In genomic region chr2:110099036-110099420, GRCh38 we compare ENCODE assay signal across 18 cellular contexts. TPM values are rescaled to one million over a fixed set of nuclear protein-coding genes. Genes with fewer than 3 reads are reported as not detected.
"Had no signal": no experiment of that assay in that cellular context is flagged by ENCODE, and none has a peak within 500 bp of the region (broad histone marks: within the 10 kb centered on the region; RNA-seq: fewer than 3 reads in every experiment).

No MANE protein-coding gene starts in this region.

- H2AFZ ChIP-seq: hepatocyte had no signal

- H3K4me3 ChIP-seq: dorsolateral prefrontal cortex, gastroesophageal sphincter, hepatocyte, psoas muscle, testis had no signal

- H3K79me2 ChIP-seq: hepatocyte had no signal

- H3K36me3 ChIP-seq: gastroesophageal sphincter had no signal

- H3K4me2 ChIP-seq: hepatocyte had no signal

- FAIRE-seq: endometrium had no signal

- H3K9me3 ChIP-seq: gastroesophageal sphincter, psoas muscle, testis had no signal

- DNase-seq: activated B cell treated with CpG ODN at 0.5 μM for 24 hours; activated CD4-positive, alpha-beta T cell treated with anti-CD3 and anti-CD28 coated beads, Interleukin-2, amount 10 ng/mL, durations not matched to agents 24 days and 14 days; activated naive CD4-positive, alpha-beta T cell treated with anti-CD3 and anti-CD28 coated beads, Interleukin-2, amount 10 ng/mL, durations not matched to agents 7 days and 5 days; dorsolateral prefrontal cortex; mesenchymal stem cell; occipital lobe; psoas muscle; stimulated activated CD4-positive, alpha-beta T cell treated with anti-CD3 and anti-CD28 coated beads, Interleukin-2, amount 100 ng/mL, for 48 hours; stimulated activated CD8-positive, alpha-beta memory T cell treated with anti-CD3 and anti-CD28 coated beads, Interleukin-4, amount 100 ng/mL, for 48 hours; testis had no signal

- H3K4me3 Mint-ChIP-seq: activated B cell treated with CpG ODN at 0.5 μM for 24 hours; activated CD4-positive, alpha-beta T cell treated with anti-CD3 and anti-CD28 coated beads, Interleukin-2, amount 10 ng/mL, durations not matched to agents 24 days and 14 days; activated naive CD4-positive, alpha-beta T cell treated with anti-CD3 and anti-CD28 coated beads, Interleukin-2, amount 10 ng/mL, durations not matched to agents 7 days and 5 days; central memory CD8-positive, alpha-beta T cell; natural killer cell treated with Interleukin-12 subunit alpha and Interleukin-12 subunit beta and Interleukin-15 and Interleukin-18, amount 100 ng/mL, for 72 hours; stimulated activated naive CD8-positive, alpha-beta T cell treated with anti-CD3 and anti-CD28 coated beads, Interleukin-15, Interleukin-2, amounts not matched to agents 100 ng/mL and 50 ng/mL, for 24 hours; T-helper 1 cell treated with Interleukin-12 subunit alpha and Interleukin-12 subunit beta and Interleukin-4 antibody, amounts not matched to agents 30 μg/mL and 1 μg/mL, for 36 hours had no signal

- H3K9me3 Mint-ChIP-seq: activated CD4-positive, alpha-beta T cell treated with anti-CD3 and anti-CD28 coated beads, Interleukin-2, amount 10 ng/mL, durations not matched to agents 24 days and 14 days; activated naive CD4-positive, alpha-beta T cell treated with anti-CD3 and anti-CD28 coated beads, Interleukin-2, amount 10 ng/mL, durations not matched to agents 7 days and 5 days; central memory CD8-positive, alpha-beta T cell; natural killer cell treated with Interleukin-12 subunit alpha and Interleukin-12 subunit beta and Interleukin-15 and Interleukin-18, amount 100 ng/mL, for 72 hours; stimulated activated naive CD8-positive, alpha-beta T cell treated with anti-CD3 and anti-CD28 coated beads, Interleukin-15, Interleukin-2, amounts not matched to agents 100 ng/mL and 50 ng/mL, for 24 hours; T-helper 1 cell treated with Interleukin-12 subunit alpha and Interleukin-12 subunit beta and Interleukin-4 antibody, amounts not matched to agents 30 μg/mL and 1 μg/mL, for 36 hours had no signal

- H3K4me1 ChIP-seq: testis had no signal

- H3K27ac Mint-ChIP-seq: activated B cell treated with CpG ODN at 0.5 μM for 24 hours; activated CD4-positive, alpha-beta T cell treated with anti-CD3 and anti-CD28 coated beads, Interleukin-2, amount 10 ng/mL, durations not matched to agents 24 days and 14 days; activated naive CD4-positive, alpha-beta T cell treated with anti-CD3 and anti-CD28 coated beads, Interleukin-2, amount 10 ng/mL, durations not matched to agents 7 days and 5 days; natural killer cell treated with Interleukin-12 subunit alpha and Interleukin-12 subunit beta and Interleukin-15 and Interleukin-18, amount 100 ng/mL, for 72 hours; stimulated activated naive CD8-positive, alpha-beta T cell treated with anti-CD3 and anti-CD28 coated beads, Interleukin-15, Interleukin-2, amounts not matched to agents 100 ng/mL and 50 ng/mL, for 24 hours; T-helper 1 cell treated with Interleukin-12 subunit alpha and Interleukin-12 subunit beta and Interleukin-4 antibody, amounts not matched to agents 30 μg/mL and 1 μg/mL, for 36 hours had no signal

- H3K27me3 ChIP-seq: gastroesophageal sphincter, hepatocyte, testis had no signal

- H3K36me3 Mint-ChIP-seq: activated naive CD4-positive, alpha-beta T cell treated with anti-CD3 and anti-CD28 coated beads, Interleukin-2, amount 10 ng/mL, durations not matched to agents 7 days and 5 days; natural killer cell treated with Interleukin-12 subunit alpha and Interleukin-12 subunit beta and Interleukin-15 and Interleukin-18, amount 100 ng/mL, for 72 hours had no signal

- H3K27ac ChIP-seq: dorsolateral prefrontal cortex, hepatocyte, psoas muscle, testis had no signal

- H3K4me1 Mint-ChIP-seq: activated B cell treated with CpG ODN at 0.5 μM for 24 hours; central memory CD8-positive, alpha-beta T cell had no signal

- ATAC-seq: gastroesophageal sphincter; natural killer cell treated with Interleukin-12 subunit alpha and Interleukin-12 subunit beta and Interleukin-15 and Interleukin-18, amount 100 ng/mL, for 72 hours; psoas muscle; SK-N-SH treated with all-trans-retinoic acid at 6 μM for 48 hours had no signal

RNA-seq across cellular contexts. Expression of gene MALL, which starts 16.6 kb away (rescaled TPM):
- total RNA-seq: activated B cell treated with CpG ODN at 0.5 μM for 24 hours; natural killer cell treated with Interleukin-12 subunit alpha and Interleukin-12 subunit beta and Interleukin-15 and Interleukin-18, amount 100 ng/mL, for 72 hours had no signal
